1 cellular context compared by ENCODE assay signal in genomic region chr15:34693053-34693744, GRCh38.
TF ChIP-seq lines count a peak whose summit lies in the region.

No MANE protein-coding gene starts in this region.

TF ChIP-seq in K562, 482 proteins besides CTCF, POLR2A, EP300 and RAD21 (continued from another document):
- TF ChIP-seq NFIC (IDR thresholded peaks at IDR 0.05) (peak; percentile 54), ATF3 (IDR thresholded peaks at IDR 0.05) (peak; percentile 39; the same call in 1 of the 2 replicates), ATF3 (CRISPR knock-in tag; conservative IDR thresholded peaks at IDR 0.05) (no peak), FOSL1 (tag; conservative IDR thresholded peaks at IDR 0.05) (peak; percentile 65), ELF2 (CRISPR knock-in tag; IDR thresholded peaks at IDR 0.05) (no peak), ZNF395 (CRISPR knock-in tag; IDR thresholded peaks at IDR 0.05) (no peak), ZFP30 (CRISPR knock-in tag; IDR thresholded peaks at IDR 0.05; ENCODE audit: borderline replicate concordance) (no peak), ZNF408 (CRISPR knock-in tag; IDR thresholded peaks at IDR 0.05; ENCODE audit: low read depth) (no peak), ZC3H4 (CRISPR knock-in tag; IDR thresholded peaks at IDR 0.05; ENCODE audit: borderline replicate concordance) (no peak), GTF2F1 (IDR thresholded peaks at IDR 0.05; ENCODE audit: low read depth, low read length) (no peak), ZNF24 (IDR thresholded peaks at IDR 0.05) (peak; percentile 85), ZNF165 (CRISPR knock-in tag; IDR thresholded peaks at IDR 0.05; ENCODE audit: borderline replicate concordance) (no peak)
- TF ChIP-seq, protein P1, sequence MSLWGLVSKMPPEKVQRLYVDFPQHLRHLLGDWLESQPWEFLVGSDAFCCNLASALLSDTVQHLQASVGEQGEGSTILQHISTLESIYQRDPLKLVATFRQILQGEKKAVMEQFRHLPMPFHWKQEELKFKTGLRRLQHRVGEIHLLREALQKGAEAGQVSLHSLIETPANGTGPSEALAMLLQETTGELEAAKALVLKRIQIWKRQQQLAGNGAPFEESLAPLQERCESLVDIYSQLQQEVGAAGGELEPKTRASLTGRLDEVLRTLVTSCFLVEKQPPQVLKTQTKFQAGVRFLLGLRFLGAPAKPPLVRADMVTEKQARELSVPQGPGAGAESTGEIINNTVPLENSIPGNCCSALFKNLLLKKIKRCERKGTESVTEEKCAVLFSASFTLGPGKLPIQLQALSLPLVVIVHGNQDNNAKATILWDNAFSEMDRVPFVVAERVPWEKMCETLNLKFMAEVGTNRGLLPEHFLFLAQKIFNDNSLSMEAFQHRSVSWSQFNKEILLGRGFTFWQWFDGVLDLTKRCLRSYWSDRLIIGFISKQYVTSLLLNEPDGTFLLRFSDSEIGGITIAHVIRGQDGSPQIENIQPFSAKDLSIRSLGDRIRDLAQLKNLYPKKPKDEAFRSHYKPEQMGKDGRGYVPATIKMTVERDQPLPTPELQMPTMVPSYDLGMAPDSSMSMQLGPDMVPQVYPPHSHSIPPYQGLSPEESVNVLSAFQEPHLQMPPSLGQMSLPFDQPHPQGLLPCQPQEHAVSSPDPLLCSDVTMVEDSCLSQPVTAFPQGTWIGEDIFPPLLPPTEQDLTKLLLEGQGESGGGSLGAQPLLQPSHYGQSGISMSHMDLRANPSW (CRISPR knock-in tag; IDR thresholded peaks at IDR 0.05) = no peak
- TF ChIP-seq, protein P2, sequence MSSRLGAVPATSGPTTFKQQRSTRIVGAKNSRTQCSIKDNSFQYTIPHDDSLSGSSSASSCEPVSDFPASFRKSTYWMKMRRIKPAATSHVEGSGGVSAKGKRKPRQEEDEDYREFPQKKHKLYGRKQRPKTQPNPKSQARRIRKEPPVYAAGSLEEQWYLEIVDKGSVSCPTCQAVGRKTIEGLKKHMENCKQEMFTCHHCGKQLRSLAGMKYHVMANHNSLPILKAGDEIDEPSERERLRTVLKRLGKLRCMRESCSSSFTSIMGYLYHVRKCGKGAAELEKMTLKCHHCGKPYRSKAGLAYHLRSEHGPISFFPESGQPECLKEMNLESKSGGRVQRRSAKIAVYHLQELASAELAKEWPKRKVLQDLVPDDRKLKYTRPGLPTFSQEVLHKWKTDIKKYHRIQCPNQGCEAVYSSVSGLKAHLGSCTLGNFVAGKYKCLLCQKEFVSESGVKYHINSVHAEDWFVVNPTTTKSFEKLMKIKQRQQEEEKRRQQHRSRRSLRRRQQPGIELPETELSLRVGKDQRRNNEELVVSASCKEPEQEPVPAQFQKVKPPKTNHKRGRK (tag; IDR thresholded peaks at IDR 0.05) = no peak
